In genomic region chr6:13617066-13617465, GRCh38 we compare ENCODE assay signal across 11 cellular contexts. TPM values are rescaled to one million over a fixed set of nuclear protein-coding genes. Genes with fewer than 3 reads are reported as not detected.
DNase-seq lines count a peak whose midpoint lies in the region; ATAC-seq and TF ChIP-seq lines count a peak whose summit lies in the region.
"Had no signal": no experiment of that assay in that cellular context is flagged by ENCODE, and none has a peak within 500 bp of the region (broad histone marks: within the 10 kb centered on the region; RNA-seq: fewer than 3 reads in every experiment).

No MANE protein-coding gene starts in this region.

- peak overlapping the region; percentile 76; the same call in 1 of the 2 replicates for H3K4me2 ChIP-seq in HCT116 (ENCODE audit: low read length)

- H4K20me1 ChIP-seq in HCT116 (ENCODE audit: insufficient read depth) = peaks cover 7% of the 10 kb centered on the region; the same call in 1 of the 2 replicates

- H3K4me3 Mint-ChIP-seq in CD4-positive, CD25-positive, alpha-beta regulatory T cell = peak overlapping the region; percentile 94 to 99 (median 96)
- peak overlapping the region; percentile 99 for H3K4me3 Mint-ChIP-seq in activated T-helper 17 cell treated with anti-CD3 and anti-CD28 coated beads, Interleukin-2, amount 50 U/mL, for 72 hours
- H3K4me3 Mint-ChIP-seq in mesothelial cell of epicardium = peak overlapping the region; percentile 94

- H2AFZ ChIP-seq in HCT116 (ENCODE audit: low read depth, low read length, poor library complexity, severe bottlenecking) = no peak overlapping the region

- RAD21 ChIA-PET in HCT116 (lab: Charles Lee; ENCODE audit: low non-redundant PET in 1 of 2, low total read pairs in 2 of 2, uncharacterized antibody in 2 of 2, unreplicated experiment in 2 of 2) = no interaction called here

- intact Hi-C loops in HCT116 (cut with micrococcal nuclease) (no loop called here), sigmoid colon (cut with DNase I) (loop anchor here (5.0 kb wide), 1 partner anchor 195 kb away; the partner anchor contains the start of gene MCUR1), uterus (cut with DNase I; ENCODE audit: low total_unique reads) (loop anchor here (10.0 kb wide), 1 partner anchor 148 kb away; no protein-coding TSS in a partner anchor)

- CTCF ChIA-PET in HCT116 (lab: Charles Lee) = interaction anchor here (1.3 kb wide), 1 partner anchor 42 kb away, joined by 4 read pairs; no protein-coding TSS in a partner anchor

- no peak for DNase-seq in CD4-positive, CD25-positive, alpha-beta regulatory T cell
- no peak for DNase-seq in HCT116 (ENCODE audit: low read depth, low spot score)
- no peak for DNase-seq in mesothelial cell of epicardium (ENCODE audit: low spot score in 2 of 2, unreplicated experiment in 2 of 2)
- DNase-seq in ACHN = no peak
- no peak for DNase-seq in Kasumi-1 (lab: John Stamatoyannopoulos, UW)
- DNase-seq in sigmoid colon = no peak
- no peak for DNase-seq in uterus
- DNase-seq: activated gamma-delta T cell, hypothalamus, stomach had no signal

- peak overlapping the region; percentile 84 for H3K27ac ChIP-seq in CD4-positive, CD25-positive, alpha-beta regulatory T cell (ENCODE audit: insufficient read depth, low read length, poor library complexity, severe bottlenecking)
- no peak overlapping the region for H3K27ac ChIP-seq in HCT116 (ENCODE audit: low read depth, low read length)
- H3K27ac ChIP-seq in sigmoid colon = no peak overlapping the region
- H3K27ac ChIP-seq in uterus = no peak overlapping the region

- no TSS peak for BruUV-seq in HCT116 (replicated peaks; lab: Mats Ljungman, UMichigan)

- H3K27me3 Mint-ChIP-seq in CD4-positive, CD25-positive, alpha-beta regulatory T cell = no peaks in the 10 kb centered on the region
- no peaks in the 10 kb centered on the region for H3K27me3 Mint-ChIP-seq in activated T-helper 17 cell treated with anti-CD3 and anti-CD28 coated beads, Interleukin-2, amount 50 U/mL, for 72 hours
- no peaks in the 10 kb centered on the region for H3K27me3 Mint-ChIP-seq in mesothelial cell of epicardium (ENCODE audit: low read depth)

- ATAC-seq in CD4-positive, CD25-positive, alpha-beta regulatory T cell (ENCODE audit: low read depth in 2 of 2) = no peak
- no peak for ATAC-seq in HCT116
- no peak for ATAC-seq in activated T-helper 17 cell treated with anti-CD3 and anti-CD28 coated beads, Interleukin-2, amount 50 U/mL, for 72 hours (replicated peaks)

- peaks cover 16 to 55% (median 37%) of the 10 kb centered on the region in 4 donors for H3K4me1 Mint-ChIP-seq in CD4-positive, CD25-positive, alpha-beta regulatory T cell
- peaks cover 23% of the 10 kb centered on the region for H3K4me1 Mint-ChIP-seq in activated T-helper 17 cell treated with anti-CD3 and anti-CD28 coated beads, Interleukin-2, amount 50 U/mL, for 72 hours
- H3K4me1 Mint-ChIP-seq in mesothelial cell of epicardium = peaks cover 35% of the 10 kb centered on the region

- TF ChIP-seq CTCF in HCT116 (IDR thresholded peaks at IDR 0.05 in 2 of 3, conservative IDR thresholded peaks at IDR 0.05 in 1 of 3; ENCODE audit: borderline replicate concordance in 1 of 3, insufficient read depth in 1 of 3, low read depth in 2 of 3, low read length in 2 of 3) = no peak
- TF ChIP-seq CTCF in mesothelial cell of epicardium (IDR thresholded peaks at IDR 0.05; ENCODE audit: unreplicated experiment) = no peak
- TF ChIP-seq CTCF in sigmoid colon (IDR thresholded peaks at IDR 0.05) = no peak
- no peak for TF ChIP-seq CTCF in uterus (IDR thresholded peaks at IDR 0.05)

- in situ Hi-C loops in ACHN (cut with HindIII; ENCODE audit: low pct_ligation_motif_present, low pct_unique_long_range_greater_than_20kb, low sequenced_read_pairs) = no loop called here

- TF ChIP-seq POLR2A in HCT116 (IDR thresholded peaks at IDR 0.05; ENCODE audit: borderline replicate concordance, extremely low read depth, insufficient read depth, insufficient read length) (no peak), sigmoid colon (IDR thresholded peaks at IDR 0.05) (no peak), uterus (IDR thresholded peaks at IDR 0.05) (no peak)

- no peak for TF ChIP-seq RAD21 in HCT116 (IDR thresholded peaks at IDR 0.05; ENCODE audit: low read depth)

- H3K9ac ChIP-seq in HCT116 (ENCODE audit: low read length) = no peak overlapping the region

- no peaks in the 10 kb centered on the region for H3K9me3 Mint-ChIP-seq in CD4-positive, CD25-positive, alpha-beta regulatory T cell
- H3K9me3 Mint-ChIP-seq in activated T-helper 17 cell treated with anti-CD3 and anti-CD28 coated beads, Interleukin-2, amount 50 U/mL, for 72 hours = no peaks in the 10 kb centered on the region
- H3K9me3 Mint-ChIP-seq in mesothelial cell of epicardium = no peaks in the 10 kb centered on the region

- POLR2A ChIA-PET in HCT116 (lab: Charles Lee) = no interaction called here

- H3K27me3 ChIP-seq in CD4-positive, CD25-positive, alpha-beta regulatory T cell (ENCODE audit: control insufficient read depth, insufficient read depth, low read length) = no peaks in the 10 kb centered on the region
- H3K27me3 ChIP-seq in HCT116 (ENCODE audit: insufficient read depth, low read length) = no peaks in the 10 kb centered on the region
- no peaks in the 10 kb centered on the region for H3K27me3 ChIP-seq in sigmoid colon
- H3K27me3 ChIP-seq in uterus = no peaks in the 10 kb centered on the region
- H3K27me3 ChIP-seq: stomach had no signal

- no peak overlapping the region for H3K4me3 ChIP-seq in CD4-positive, CD25-positive, alpha-beta regulatory T cell (ENCODE audit: low read depth, low read length)
- H3K4me3 ChIP-seq in HCT116 (replicated peaks in 1 of 2; ENCODE audit: low read depth in 1 of 2, low read length in 2 of 2) (no peak overlapping the region), sigmoid colon (no peak overlapping the region), uterus (no peak overlapping the region)

- no peak for TF ChIP-seq EP300 in sigmoid colon (IDR thresholded peaks at IDR 0.05)

- H3K36me3 ChIP-seq in CD4-positive, CD25-positive, alpha-beta regulatory T cell (ENCODE audit: control insufficient read depth, insufficient read depth, low read length) = peaks cover 43% of the 10 kb centered on the region
- H3K36me3 ChIP-seq in HCT116 (ENCODE audit: control insufficient read depth in 1 of 2, insufficient read depth in 2 of 2, low read length in 2 of 2) = peaks cover 50% of the 10 kb centered on the region in 2 experiments; a peak in 3 of 4 replicates
- peaks cover 6 to 50% (median 25%) of the 10 kb centered on the region in 4 donors for H3K36me3 ChIP-seq in sigmoid colon
- H3K36me3 ChIP-seq in uterus = no peaks in the 10 kb centered on the region

- peaks cover 48% of the 10 kb centered on the region for H3K79me2 ChIP-seq in HCT116 (ENCODE audit: insufficient read depth, low read length)

- peaks cover 25% of the 10 kb centered on the region for H3K36me3 Mint-ChIP-seq in CD4-positive, CD25-positive, alpha-beta regulatory T cell
- H3K36me3 Mint-ChIP-seq in activated T-helper 17 cell treated with anti-CD3 and anti-CD28 coated beads, Interleukin-2, amount 50 U/mL, for 72 hours (ENCODE audit: low read depth) = peaks cover 80% of the 10 kb centered on the region
- H3K36me3 Mint-ChIP-seq in mesothelial cell of epicardium = peaks cover 13% of the 10 kb centered on the region

- H3K9me2 ChIP-seq in HCT116 (ENCODE audit: insufficient read depth) = no peaks in the 10 kb centered on the region

- H3K27ac Mint-ChIP-seq in CD4-positive, CD25-positive, alpha-beta regulatory T cell = peak overlapping the region in 2 of 3 donors; percentile 87 to 98
- peak overlapping the region; percentile 97 for H3K27ac Mint-ChIP-seq in activated T-helper 17 cell treated with anti-CD3 and anti-CD28 coated beads, Interleukin-2, amount 50 U/mL, for 72 hours
- H3K27ac Mint-ChIP-seq in mesothelial cell of epicardium = peak overlapping the region; percentile 68

- 79 to 82% methylated on average over 2 of the region's 2 CpGs for WGBS in sigmoid colon, 2 donors

- peaks cover 26% of the 10 kb centered on the region for H3K4me1 ChIP-seq in CD4-positive, CD25-positive, alpha-beta regulatory T cell (ENCODE audit: control insufficient read depth, insufficient read depth, low read length, poor library complexity, severe bottlenecking)
- H3K4me1 ChIP-seq in HCT116 (ENCODE audit: control insufficient read depth in 1 of 2, insufficient read depth in 2 of 2, low read length in 2 of 2) = peaks cover 11 to 23% of the 10 kb centered on the region in 2 experiments; a peak in 3 of 4 replicates
- H3K4me1 ChIP-seq in sigmoid colon = peaks cover 0 to 30% (median 26%) of the 10 kb centered on the region in 4 donors
- H3K4me1 ChIP-seq in uterus = peaks cover 0 to 4% of the 10 kb centered on the region in 2 donors

- no peaks in the 10 kb centered on the region for H3K9me3 ChIP-seq in CD4-positive, CD25-positive, alpha-beta regulatory T cell (ENCODE audit: control insufficient read depth in 2 of 2, low read length in 2 of 2)
- H3K9me3 ChIP-seq in HCT116 (ENCODE audit: control insufficient read depth in 1 of 2, insufficient read depth in 1 of 2, low read depth in 1 of 2, low read length in 2 of 2) = no peaks in the 10 kb centered on the region
- no peaks in the 10 kb centered on the region for H3K9me3 ChIP-seq in sigmoid colon
- no peaks in the 10 kb centered on the region for H3K9me3 ChIP-seq in uterus
- H3K9me3 ChIP-seq: stomach had no signal

TF ChIP-seq in HCT116, 20 proteins besides CTCF, POLR2A, EP300 and RAD21 (continues in another document):
- peak; percentile 28; the same call in 1 of the 2 replicates for TF ChIP-seq POLR2AphosphoS5 (IDR thresholded peaks at IDR 0.05; ENCODE audit: low read depth, low read length)

RNA-seq across cellular contexts. Expression of gene NOL7, which starts 1.9 kb away (rescaled TPM):
- total RNA-seq in CD4-positive, CD25-positive, alpha-beta regulatory T cell = 50.2 TPM
- polyA plus RNA-seq in CD4-positive, CD25-positive, alpha-beta regulatory T cell = 100 to 1,000 TPM; 127 to 145 (median 130) TPM
- total RNA-seq in HCT116 (2021; ENCODE audit: unreplicated experiment) = 73.7 TPM
- 23.9 and 33.7 TPM in 2 replicates for polyA plus RNA-seq in HCT116 (2012)
- 10 to 100 TPM; 50.4 to 92.5 TPM for total RNA-seq in activated T-helper 17 cell treated with anti-CD3 and anti-CD28 coated beads, Interleukin-2, amount 50 U/mL, for 72 hours
- 40.2 to 42.0 TPM (median 40.8 TPM) in 3 replicates for total RNA-seq in mesothelial cell of epicardium
- 10 to 100 TPM; 87.8 to 97.6 (median 89.8) TPM for total RNA-seq in sigmoid colon
- polyA plus RNA-seq in sigmoid colon = 10 to 100 TPM; 72.2 to 76.5 (median 73.9) TPM
- total RNA-seq in uterus = 10 to 100 TPM; 49.4 to 64.7 (median 55.7) TPM

RNA-seq across cellular contexts. Expression of gene SIRT5, which starts 42.7 kb away (rescaled TPM):
- total RNA-seq in CD4-positive, CD25-positive, alpha-beta regulatory T cell = 8.2 TPM
- polyA plus RNA-seq in CD4-positive, CD25-positive, alpha-beta regulatory T cell = 10 to 100 TPM in 3 of 4 donors, 1 to 10 TPM in 1; 9.7 to 12.5 (median 11.2) TPM
- total RNA-seq in HCT116 (2021; ENCODE audit: unreplicated experiment) (13.8 TPM), mesothelial cell of epicardium (21.1 to 23.6 TPM (median 21.5 TPM) in 3 replicates), sigmoid colon (10 to 100 TPM in 1 of 4 donors, 1 to 10 TPM in 3; 5.8 to 13.3 (median 9.2) TPM), uterus (10 to 100 TPM; 16.2 to 27.9 (median 18.0) TPM)
- 7.0 and 9.1 TPM in 2 replicates for polyA plus RNA-seq in HCT116 (2012)
- 1 to 10 TPM; 6.6 to 8.9 TPM for total RNA-seq in activated T-helper 17 cell treated with anti-CD3 and anti-CD28 coated beads, Interleukin-2, amount 50 U/mL, for 72 hours
- 10 to 100 TPM in 1 of 3 donors, 1 to 10 TPM in 2; 8.0 to 12.5 (median 8.4) TPM for polyA plus RNA-seq in sigmoid colon
